5 cellular contexts compared by ENCODE assay signal in the genomic region with DNA sequence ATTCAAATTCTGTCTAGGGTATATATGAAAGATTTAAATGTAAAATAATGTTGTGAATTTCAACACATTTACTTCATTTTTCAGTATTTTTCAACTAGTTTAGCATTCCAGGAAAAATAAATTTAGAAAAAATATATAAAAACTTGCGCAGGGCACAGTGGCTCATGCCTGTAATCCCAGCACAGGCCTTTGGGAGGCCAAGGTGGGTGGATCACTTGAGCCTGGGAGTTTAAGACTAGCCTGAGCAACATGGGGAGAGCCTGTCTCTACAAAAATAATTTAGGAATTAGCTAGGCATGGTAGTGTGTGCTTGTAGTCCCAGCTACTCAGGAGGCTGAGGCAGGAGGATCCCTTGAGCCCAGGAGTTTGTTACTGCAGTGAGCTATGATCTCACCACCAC. TPM values are rescaled to one million over a fixed set of nuclear protein-coding genes. Genes with fewer than 3 reads are reported as not detected.
"Had no signal": no experiment of that assay in that cellular context is flagged by ENCODE, and none has a peak within 500 bp of the region (broad histone marks: within the 10 kb centered on the region; RNA-seq: fewer than 3 reads in every experiment).

No MANE protein-coding gene starts in this region.

RNA-seq across cellular contexts. Expression of a gene that starts 21.2 kb away (rescaled TPM):
- total RNA-seq: HT-29, NCI-H460, Peyer's patch, Right ventricle myocardium inferior, RPMI7951 had no signal
